In genomic region chr14:92493024-92493423, GRCh38 we compare ENCODE assay signal across 32 cellular contexts.
"Had no signal": no experiment of that assay in that cellular context is flagged by ENCODE, and none has a peak within 500 bp of the region (broad histone marks: within the 10 kb centered on the region; RNA-seq: fewer than 3 reads in every experiment).

No MANE protein-coding gene starts in this region.

- H3K4me3 ChIP-seq: left lung, pancreas, prostate gland, smooth muscle cell, stomach, suprapubic skin, tibial nerve had no signal

- H3K9me3 ChIP-seq: left lung, pancreas, prostate gland, stomach, suprapubic skin, tibial nerve had no signal

- H3K4me1 ChIP-seq: pancreas, prostate gland had no signal

- H3K4me2 ChIP-seq: smooth muscle cell had no signal

- DNase-seq: activated CD4-positive, alpha-beta T cell treated with anti-CD3 and anti-CD28 coated beads for 48 hours; activated CD4-positive, alpha-beta T cell treated with anti-CD3 and anti-CD28 coated beads, Interleukin-2, amount 50 U/mL, for 48 hours; activated CD8-positive, alpha-beta memory T cell treated with anti-CD3 and anti-CD28 coated beads for 24 hours; activated gamma-delta T cell; activated naive CD4-positive, alpha-beta T cell treated with anti-CD3 and anti-CD28 coated beads, Interleukin-2, amount 50 U/mL, for 16 hours; activated T-cell treated with anti-CD3 and anti-CD28 coated beads, Interleukin-2, amount 50 U/mL, for 24 hours; amniotic stem cell; brain microvascular endothelial cell; caudate nucleus; dermis blood vessel endothelial cell; effector CD8-positive, alpha-beta T cell; nephron progenitor cell; stimulated activated CD4-positive, alpha-beta T cell treated with anti-CD3 and anti-CD28 coated beads, Interleukin-15, amount 100 ng/mL, for 24 hours; stimulated activated CD4-positive, alpha-beta T cell treated with anti-CD3 and anti-CD28 coated beads, Interleukin-2, amount 100 ng/mL, for 24 hours; stimulated activated naive B cell treated with anti-CD40 and anti-IgM and Interleukin-4, amounts not matched to agents 10 μg/mL and 1 μg/mL and 100 μg/mL, for 72 hours; stomach; SW 1271; T1000; WERI-Rb-1 had no signal

- H3K27ac Mint-ChIP-seq: activated T-cell treated with anti-CD3 and anti-CD28 coated beads, Interleukin-2, amount 50 U/mL, for 24 hours; nephron progenitor cell; stimulated activated naive B cell treated with anti-CD40 and anti-IgM and Interleukin-4, amounts not matched to agents 10 μg/mL and 1 μg/mL and 100 μg/mL, for 72 hours; T-helper 1 cell treated with Interleukin-12 subunit alpha and Interleukin-12 subunit beta and Interleukin-4 antibody, amounts not matched to agents 30 μg/mL and 1 μg/mL, for 36 hours had no signal

- H3K27ac ChIP-seq: brain microvascular endothelial cell, epithelial cell of prostate, pancreas, prostate gland, suprapubic skin, tibial nerve, WERI-Rb-1 had no signal

- FAIRE-seq: astrocyte, endometrium, frontal cortex, pancreas, urothelium cell line had no signal

- ATAC-seq: activated CD4-positive, CD25-positive, alpha-beta regulatory T cell treated with anti-CD3 and anti-CD28 coated beads, Interleukin-2, amount 50 U/mL, for 24 hours; stimulated activated naive B cell treated with anti-CD40 and anti-IgM and Interleukin-4, amounts not matched to agents 10 μg/mL and 1 μg/mL and 100 μg/mL, for 72 hours had no signal

- H3K27me3 ChIP-seq: brain microvascular endothelial cell, left lung, pancreas, stomach, suprapubic skin, tibial nerve had no signal

- H3K36me3 Mint-ChIP-seq: stimulated activated naive B cell treated with anti-CD40 and anti-IgM and Interleukin-4, amounts not matched to agents 10 μg/mL and 1 μg/mL and 100 μg/mL, for 72 hours had no signal

- H3K4me3 Mint-ChIP-seq: activated T-cell treated with anti-CD3 and anti-CD28 coated beads, Interleukin-2, amount 50 U/mL, for 24 hours; nephron progenitor cell; stimulated activated naive B cell treated with anti-CD40 and anti-IgM and Interleukin-4, amounts not matched to agents 10 μg/mL and 1 μg/mL and 100 μg/mL, for 72 hours; T-helper 1 cell treated with Interleukin-12 subunit alpha and Interleukin-12 subunit beta and Interleukin-4 antibody, amounts not matched to agents 30 μg/mL and 1 μg/mL, for 36 hours had no signal

- H3K27me3 Mint-ChIP-seq: activated T-cell treated with anti-CD3 and anti-CD28 coated beads, Interleukin-2, amount 50 U/mL, for 24 hours had no signal

- H3K9me3 Mint-ChIP-seq: activated T-cell treated with anti-CD3 and anti-CD28 coated beads, Interleukin-2, amount 50 U/mL, for 24 hours; nephron progenitor cell; stimulated activated naive B cell treated with anti-CD40 and anti-IgM and Interleukin-4, amounts not matched to agents 10 μg/mL and 1 μg/mL and 100 μg/mL, for 72 hours; T-helper 1 cell treated with Interleukin-12 subunit alpha and Interleukin-12 subunit beta and Interleukin-4 antibody, amounts not matched to agents 30 μg/mL and 1 μg/mL, for 36 hours had no signal

- H3K36me3 ChIP-seq: brain microvascular endothelial cell, left lung, pancreas, prostate gland, stomach, suprapubic skin, WERI-Rb-1 had no signal
